Comparison of ENCODE assay signal across 13 cellular contexts in the genomic region with DNA sequence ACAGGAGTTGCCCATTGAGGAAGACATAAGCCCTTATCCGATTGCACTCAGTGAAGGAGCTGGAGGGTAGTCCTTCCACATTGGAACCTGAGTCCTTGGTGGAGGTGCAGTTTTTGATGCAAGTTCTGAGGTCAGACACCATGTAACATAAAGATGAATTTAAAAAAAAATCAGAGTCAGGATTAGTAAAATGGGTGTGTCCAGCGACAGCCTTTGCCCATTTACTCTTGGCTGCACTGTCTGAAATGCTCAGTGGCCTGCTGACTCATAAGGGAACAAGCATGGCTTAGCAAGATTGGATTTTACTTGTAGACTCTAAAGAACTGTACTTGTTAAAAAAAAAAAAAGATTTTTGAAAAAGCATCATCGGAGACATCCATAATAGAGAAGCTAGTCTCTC.
DNase-seq lines count a peak whose midpoint lies in the region; ATAC-seq, FAIRE-seq and TF ChIP-seq lines count a peak whose summit lies in the region.
"Had no signal": no experiment of that assay in that cellular context is flagged by ENCODE, and none has a peak within 500 bp of the region (broad histone marks: within the 10 kb centered on the region; RNA-seq: fewer than 3 reads in every experiment).

No MANE protein-coding gene starts in this region.

- H3K27ac Mint-ChIP-seq in nephron progenitor cell = no peak overlapping the region
- H3K27ac Mint-ChIP-seq in activated T-helper 17 cell treated with anti-CD3 and anti-CD28 coated beads, Interleukin-2, amount 50 U/mL, for 72 hours = no peak overlapping the region
- H3K27ac Mint-ChIP-seq: memory B cell had no signal

- no peak overlapping the region for H3K27ac ChIP-seq in K562 (ENCODE audit: extremely low read depth, low read depth, low read length)
- H3K27ac ChIP-seq: uterus had no signal

- H3K36me3 Mint-ChIP-seq in nephron progenitor cell (ENCODE audit: low read depth) = no peaks in the 10 kb centered on the region
- peaks cover 7% of the 10 kb centered on the region for H3K36me3 Mint-ChIP-seq in activated T-helper 17 cell treated with anti-CD3 and anti-CD28 coated beads, Interleukin-2, amount 50 U/mL, for 72 hours (ENCODE audit: low read depth)
- H3K36me3 Mint-ChIP-seq: memory B cell had no signal

- H3K4me1 ChIP-seq in K562 (replicated peaks in 1 of 2; ENCODE audit: control insufficient read depth in 2 of 2, insufficient read depth in 2 of 2, low read length in 2 of 2) = peaks cover 0 to 22% of the 10 kb centered on the region in 2 experiments; a peak in 2 of 5 replicates

- H3K9me3 Mint-ChIP-seq in nephron progenitor cell = peaks cover 4% of the 10 kb centered on the region
- no peaks in the 10 kb centered on the region for H3K9me3 Mint-ChIP-seq in activated T-helper 17 cell treated with anti-CD3 and anti-CD28 coated beads, Interleukin-2, amount 50 U/mL, for 72 hours
- H3K9me3 Mint-ChIP-seq: memory B cell had no signal

- DNase-seq in COLO668 (lab: John Stamatoyannopoulos, UW; ENCODE audit: unreplicated experiment) (peak; percentile 2), HS-27A (ENCODE audit: low read depth) (peak; percentile 64), K562 (ENCODE audit: extremely low read depth in 1 of 4, low spot score in 3 of 4) (no peak), nephron progenitor cell (no peak)
- DNase-seq in activated CD4-positive, alpha-beta T cell treated with anti-CD3 and anti-CD28 coated beads for 48 hours = no peak
- DNase-seq: glutamatergic neuron, T-helper 1 cell, uterus had no signal

- H3K4me1 Mint-ChIP-seq in nephron progenitor cell = peaks cover 37% of the 10 kb centered on the region
- H3K4me1 Mint-ChIP-seq in activated T-helper 17 cell treated with anti-CD3 and anti-CD28 coated beads, Interleukin-2, amount 50 U/mL, for 72 hours = peaks cover 4% of the 10 kb centered on the region

- intact Hi-C loops in K562 (cut with micrococcal nuclease) = no loop called here

- no peak for TF ChIP-seq POLR2A in K562 (conservative IDR thresholded peaks at IDR 0.05)

- no peak overlapping the region for H3K9ac ChIP-seq in K562 (ENCODE audit: insufficient read depth in 1 of 2, low read depth in 2 of 2, low read length in 2 of 2)

- no peaks in the 10 kb centered on the region for H3K79me2 ChIP-seq in K562 (ENCODE audit: control insufficient read depth, insufficient read depth, low read length)

- in situ Hi-C loops in K562 (cut with MboI) = no loop called here

- H3K9me1 ChIP-seq in K562 (ENCODE audit: control insufficient read depth, insufficient read depth, low read length) = no peaks in the 10 kb centered on the region

- no peak overlapping the region for H2AFZ ChIP-seq in K562 (ENCODE audit: low read depth, low read length)

- H3K9me3 ChIP-seq in K562 (replicated peaks; ENCODE audit: control insufficient read depth, insufficient read depth, low read depth, low read length) = no peaks in the 10 kb centered on the region
- H3K9me3 ChIP-seq: uterus had no signal

- no peak for TF ChIP-seq EP300 in K562 (IDR thresholded peaks at IDR 0.05; ENCODE audit: low read length)

- H3K4me3 ChIP-seq in K562 = no peak overlapping the region
- H3K4me3 ChIP-seq: uterus had no signal

- ATAC-seq in K562 = no peak
- ATAC-seq in HG03439 (IDR thresholded peaks at IDR 0.05; ENCODE audit: unreplicated experiment) = no peak
- ATAC-seq in activated T-helper 17 cell treated with anti-CD3 and anti-CD28 coated beads, Interleukin-2, amount 50 U/mL, for 72 hours (replicated peaks) = no peak
- ATAC-seq in GM19328 (IDR thresholded peaks at IDR 0.05; ENCODE audit: unreplicated experiment) = no peak

- no peak overlapping the region for H3K4me2 ChIP-seq in K562 (ENCODE audit: insufficient read depth, low read length)

- no peak for TF ChIP-seq RAD21 in K562 (CRISPR knock-in tag; conservative IDR thresholded peaks at IDR 0.05 in 1 of 2, IDR thresholded peaks at IDR 0.05 in 1 of 2)

- H4K20me1 ChIP-seq in K562 (replicated peaks; ENCODE audit: control insufficient read depth, insufficient read depth, low read length) = no peaks in the 10 kb centered on the region

- peaks cover 56% of the 10 kb centered on the region for H3K27me3 Mint-ChIP-seq in nephron progenitor cell (ENCODE audit: low read depth, poor library complexity)
- H3K27me3 Mint-ChIP-seq in activated T-helper 17 cell treated with anti-CD3 and anti-CD28 coated beads, Interleukin-2, amount 50 U/mL, for 72 hours = peaks cover 77% of the 10 kb centered on the region

- TF ChIP-seq CTCF in K562 (IDR thresholded peaks at IDR 0.05 in 2 of 3, conservative IDR thresholded peaks at IDR 0.05 in 1 of 3; ENCODE audit: insufficient read depth in 2 of 3, low read depth in 1 of 3, low read length in 3 of 3) = no peak
- no peak for TF ChIP-seq CTCF in nephron progenitor cell (IDR thresholded peaks at IDR 0.05)

- CTCF ChIA-PET in K562 (lab: Yijun Ruan, JAX; ENCODE audit: low intra/inter-chr PET ratio) = no interaction called here

- H3K27me3 ChIP-seq in K562 (ENCODE audit: control insufficient read depth in 2 of 2, insufficient read depth in 2 of 2, low read length in 2 of 2) = peaks cover 30 to 40% of the 10 kb centered on the region in 2 experiments

- FAIRE-seq in K562 (lab: Jason Lieb, UNC) = peak; percentile 52
- FAIRE-seq: H1 had no signal

- WGBS in K562 (ENCODE audit: insufficient coverage, low coverage, missing lambda C conversion rate) = 2% methylated on average over 3 of the region's 3 CpGs

- H3K4me3 Mint-ChIP-seq in nephron progenitor cell = peak overlapping the region; percentile 18
- H3K4me3 Mint-ChIP-seq in activated T-helper 17 cell treated with anti-CD3 and anti-CD28 coated beads, Interleukin-2, amount 50 U/mL, for 72 hours = no peak overlapping the region

- BruUV-seq in K562 (replicated peaks; lab: Mats Ljungman, UMichigan) = no TSS peak

- no peaks in the 10 kb centered on the region for H3K36me3 ChIP-seq in K562 (ENCODE audit: control insufficient read depth, insufficient read depth, low read length)
- H3K36me3 ChIP-seq: uterus had no signal

- POLR2A ChIA-PET in K562 (lab: Yijun Ruan, JAX) = interaction anchor here (0.6 to 1.9 kb wide), 2 partner anchors 12 to 178 kb away, joined by 3 to 5 read pairs; no protein-coding TSS in a partner anchor

TF ChIP-seq in K562, 482 proteins besides CTCF, POLR2A, EP300 and RAD21:
- TF ChIP-seq ZNF76 (CRISPR knock-in tag; IDR thresholded peaks at IDR 0.05; ENCODE audit: borderline replicate concordance) = no peak
- TF ChIP-seq, protein P1, sequence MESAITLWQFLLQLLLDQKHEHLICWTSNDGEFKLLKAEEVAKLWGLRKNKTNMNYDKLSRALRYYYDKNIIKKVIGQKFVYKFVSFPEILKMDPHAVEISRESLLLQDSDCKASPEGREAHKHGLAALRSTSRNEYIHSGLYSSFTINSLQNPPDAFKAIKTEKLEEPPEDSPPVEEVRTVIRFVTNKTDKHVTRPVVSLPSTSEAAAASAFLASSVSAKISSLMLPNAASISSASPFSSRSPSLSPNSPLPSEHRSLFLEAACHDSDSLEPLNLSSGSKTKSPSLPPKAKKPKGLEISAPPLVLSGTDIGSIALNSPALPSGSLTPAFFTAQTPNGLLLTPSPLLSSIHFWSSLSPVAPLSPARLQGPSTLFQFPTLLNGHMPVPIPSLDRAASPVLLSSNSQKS (CRISPR knock-in tag; IDR thresholded peaks at IDR 0.05) = no peak
- TF ChIP-seq, protein P2, sequence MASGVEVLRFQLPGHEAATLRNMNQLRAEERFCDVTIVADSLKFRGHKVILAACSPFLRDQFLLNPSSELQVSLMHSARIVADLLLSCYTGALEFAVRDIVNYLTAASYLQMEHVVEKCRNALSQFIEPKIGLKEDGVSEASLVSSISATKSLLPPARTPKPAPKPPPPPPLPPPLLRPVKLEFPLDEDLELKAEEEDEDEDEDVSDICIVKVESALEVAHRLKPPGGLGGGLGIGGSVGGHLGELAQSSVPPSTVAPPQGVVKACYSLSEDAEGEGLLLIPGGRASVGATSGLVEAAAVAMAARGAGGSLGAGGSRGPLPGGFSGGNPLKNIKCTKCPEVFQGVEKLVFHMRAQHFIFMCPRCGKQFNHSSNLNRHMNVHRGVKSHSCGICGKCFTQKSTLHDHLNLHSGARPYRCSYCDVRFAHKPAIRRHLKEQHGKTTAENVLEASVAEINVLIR (CRISPR knock-in tag; IDR thresholded peaks at IDR 0.05) = no peak

Comparison
In these comparisons a context has a peak if more than half of its experiments do, and no peak if none do; other contexts are left out.
1. DNase-seq: peak in COLO668 (single experiment) and HS-27A (single experiment); none in K562 (0 of 4), nephron progenitor cell (single experiment) and activated CD4-positive, alpha-beta T cell treated with anti-CD3 and anti-CD28 coated beads for 48 hours (single experiment).